In the genomic region with DNA sequence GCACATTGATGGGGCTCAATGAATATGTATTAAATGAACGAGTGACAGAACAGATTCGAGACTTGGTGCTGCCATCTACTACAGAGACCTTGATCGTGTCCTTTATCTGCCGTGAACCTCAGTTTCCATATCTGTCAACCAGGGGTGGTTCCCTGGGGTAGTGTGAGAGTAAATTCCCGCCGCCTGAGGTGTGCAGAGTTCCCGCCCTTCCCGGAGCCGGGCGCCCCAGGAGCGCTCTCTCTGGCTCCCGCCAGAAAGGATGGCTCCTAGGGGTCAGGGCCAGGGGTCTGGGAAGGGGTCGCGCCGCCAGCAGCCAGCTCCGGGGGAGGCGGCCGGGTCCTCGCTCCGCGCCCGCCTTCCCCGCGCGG, we compare ENCODE assay signal across 9 cellular contexts. TPM values are rescaled to one million over a fixed set of nuclear protein-coding genes. Genes with fewer than 3 reads are reported as not detected.
DNase-seq lines count a peak whose midpoint lies in the region; ATAC-seq, FAIRE-seq and TF ChIP-seq lines count a peak whose summit lies in the region.
"Had no signal": no experiment of that assay in that cellular context is flagged by ENCODE, and none has a peak within 500 bp of the region (broad histone marks: within the 10 kb centered on the region; RNA-seq: fewer than 3 reads in every experiment).

No MANE protein-coding gene starts in this region.

- no peak overlapping the region for H2AK5ac ChIP-seq in mesendoderm (ENCODE audit: low read length)

- no peaks in the 10 kb centered on the region for H3K36me3 ChIP-seq in bronchial epithelial cell (ENCODE audit: control insufficient read depth, insufficient read depth, low read length)
- no peaks in the 10 kb centered on the region for H3K36me3 ChIP-seq in mesendoderm (ENCODE audit: control insufficient read depth, insufficient read depth, low read length)
- no peaks in the 10 kb centered on the region for H3K36me3 ChIP-seq in aorta (ENCODE audit: control insufficient read depth in 1 of 2, insufficient read depth in 2 of 2, low read length in 1 of 2)

- H3K27me3 Mint-ChIP-seq in natural killer cell treated with Interleukin-12 subunit alpha and Interleukin-12 subunit beta and Interleukin-15 and Interleukin-18, amount 100 ng/mL, for 72 hours = peaks cover 36 to 65% of the 10 kb centered on the region in 2 donors
- peaks cover 42 to 63% of the 10 kb centered on the region in 2 donors for H3K27me3 Mint-ChIP-seq in natural killer cell (ENCODE audit: low read depth in 2 of 2)
- H3K27me3 Mint-ChIP-seq in effector memory CD8-positive, alpha-beta T cell = peaks cover 31 to 63% of the 10 kb centered on the region in 2 donors

- H3K36me3 Mint-ChIP-seq in natural killer cell treated with Interleukin-12 subunit alpha and Interleukin-12 subunit beta and Interleukin-15 and Interleukin-18, amount 100 ng/mL, for 72 hours = peaks cover 7% of the 10 kb centered on the region
- peaks cover 8% of the 10 kb centered on the region for H3K36me3 Mint-ChIP-seq in natural killer cell
- no peaks in the 10 kb centered on the region for H3K36me3 Mint-ChIP-seq in effector memory CD8-positive, alpha-beta T cell (ENCODE audit: insufficient read depth)

- no peak for FAIRE-seq in bronchial epithelial cell (lab: Jason Lieb, UNC)

- peak; percentile 32 to 33 for ATAC-seq in natural killer cell treated with Interleukin-12 subunit alpha and Interleukin-12 subunit beta and Interleukin-15 and Interleukin-18, amount 100 ng/mL, for 72 hours
- ATAC-seq in natural killer cell (no peak), aorta (ENCODE audit: low FRiP score) (peak; percentile 21), GM21381 (IDR thresholded peaks at IDR 0.05; ENCODE audit: unreplicated experiment) (no peak), HG03442 (IDR thresholded peaks at IDR 0.05; ENCODE audit: unreplicated experiment) (no peak)
- no peak for ATAC-seq in effector memory CD8-positive, alpha-beta T cell (replicated peaks)

- peak overlapping the region; percentile 42 for H3K9ac ChIP-seq in mesendoderm (ENCODE audit: low read length)

- no peak overlapping the region for H2BK5ac ChIP-seq in mesendoderm (ENCODE audit: low read length)

- no peaks in the 10 kb centered on the region for H3K79me1 ChIP-seq in mesendoderm (ENCODE audit: low read length)

- TF ChIP-seq CTCF in natural killer cell (IDR thresholded peaks at IDR 0.05) = no peak
- no peak for TF ChIP-seq CTCF in bronchial epithelial cell (IDR thresholded peaks at IDR 0.05; ENCODE audit: insufficient read depth, low read length, severe bottlenecking)

- no peak overlapping the region for H3K27ac ChIP-seq in mesendoderm (ENCODE audit: low read depth, low read length)
- peak overlapping the region in 1 of 2 donors; percentile 6 for H3K27ac ChIP-seq in aorta (ENCODE audit: low read depth in 1 of 2, low read length in 2 of 2)

- peaks cover 0 to 4% of the 10 kb centered on the region in 2 donors for H3K4me1 Mint-ChIP-seq in natural killer cell treated with Interleukin-12 subunit alpha and Interleukin-12 subunit beta and Interleukin-15 and Interleukin-18, amount 100 ng/mL, for 72 hours (ENCODE audit: low read depth in 2 of 2)
- peaks cover 0 to 5% of the 10 kb centered on the region in 2 donors for H3K4me1 Mint-ChIP-seq in natural killer cell
- no peaks in the 10 kb centered on the region for H3K4me1 Mint-ChIP-seq in effector memory CD8-positive, alpha-beta T cell (ENCODE audit: low read depth in 2 of 2)

- no peak overlapping the region for H4K5ac ChIP-seq in mesendoderm (ENCODE audit: low read length)

- no peak overlapping the region for H2BK15ac ChIP-seq in mesendoderm (replicated peaks; ENCODE audit: low read depth)

- H3K56ac ChIP-seq in mesendoderm (ENCODE audit: low read length) = peak overlapping the region; percentile 77

- H2BK120ac ChIP-seq in mesendoderm (ENCODE audit: low read depth, low read length) = peak overlapping the region; percentile 24

- peaks cover 11% of the 10 kb centered on the region for H3K4me1 ChIP-seq in mesendoderm (ENCODE audit: control insufficient read depth, low read depth, low read length)
- no peaks in the 10 kb centered on the region for H3K4me1 ChIP-seq in aorta (ENCODE audit: control insufficient read depth in 1 of 2, insufficient read depth in 2 of 2, low read length in 2 of 2)

- no peaks in the 10 kb centered on the region for H3K27me3 ChIP-seq in bronchial epithelial cell (ENCODE audit: control insufficient read depth, insufficient read depth, low read length)
- peaks cover 12% of the 10 kb centered on the region for H3K27me3 ChIP-seq in mesendoderm (ENCODE audit: insufficient read depth, low read length, poor library complexity)
- no peaks in the 10 kb centered on the region for H3K27me3 ChIP-seq in aorta (ENCODE audit: control insufficient read depth in 1 of 2, insufficient read depth in 2 of 2, low read length in 1 of 2)

- intact Hi-C loops in natural killer cell (cut with micrococcal nuclease) (no loop called here), aorta (cut with DNase I) (loop anchor here (5.0 to 10.0 kb wide), 3 partner anchors 61 to 231 kb away; no protein-coding TSS in a partner anchor)

- H3K18ac ChIP-seq in mesendoderm (ENCODE audit: low read length) = peak overlapping the region; percentile 64

- peak overlapping the region; percentile 20 for H3K4ac ChIP-seq in mesendoderm (ENCODE audit: low read depth, low read length)

- no peaks in the 10 kb centered on the region for H3K9me3 ChIP-seq in aorta (ENCODE audit: control insufficient read depth, low read length)

- WGBS in mesendoderm (ENCODE audit: extremely low coverage, insufficient coverage, low lambda C conversion rate) = no CpG with 5 or more reads among the region's 25 CpGs
- 4 to 5% methylated on average over 19 to 25 of the region's 25 CpGs for WGBS in aorta, 2 donors

- H4K8ac ChIP-seq in mesendoderm (ENCODE audit: low read depth, low read length) = no peak overlapping the region

- no peak for DNase-seq in natural killer cell treated with Interleukin-12 subunit alpha and Interleukin-12 subunit beta and Interleukin-15 and Interleukin-18, amount 100 ng/mL, for 72 hours (ENCODE audit: low spot score)
- DNase-seq in natural killer cell = no peak
- DNase-seq in bronchial epithelial cell (ENCODE audit: low read depth) = no peak
- DNase-seq in mesendoderm = no peak
- no peak for DNase-seq in aorta
- DNase-seq in effector memory CD8-positive, alpha-beta T cell = no peak

- peak overlapping the region; percentile 69 for H3K4me2 ChIP-seq in mesendoderm (ENCODE audit: low read length)

- H3K23ac ChIP-seq in mesendoderm (ENCODE audit: low read length) = no peak overlapping the region

- H3K79me2 ChIP-seq in mesendoderm (ENCODE audit: control insufficient read depth, insufficient read depth, low read length) = no peaks in the 10 kb centered on the region

- no peak overlapping the region for H3K27ac Mint-ChIP-seq in natural killer cell treated with Interleukin-12 subunit alpha and Interleukin-12 subunit beta and Interleukin-15 and Interleukin-18, amount 100 ng/mL, for 72 hours
- no peak overlapping the region for H3K27ac Mint-ChIP-seq in natural killer cell
- no peak overlapping the region for H3K27ac Mint-ChIP-seq in effector memory CD8-positive, alpha-beta T cell
- H3K27ac Mint-ChIP-seq: activated naive CD4-positive, alpha-beta T cell treated with anti-CD3 and anti-CD28 coated beads, Interleukin-2, amount 50 U/mL, for 72 hours had no signal

- H3K4me3 ChIP-seq in bronchial epithelial cell (ENCODE audit: low read depth, low read length) (peak overlapping the region; percentile 47), mesendoderm (ENCODE audit: low read length) (no peak overlapping the region), aorta (ENCODE audit: low read length in 2 of 2) (peak overlapping the region; percentile 28 to 59)

- no peaks in the 10 kb centered on the region for H3K9me3 Mint-ChIP-seq in natural killer cell treated with Interleukin-12 subunit alpha and Interleukin-12 subunit beta and Interleukin-15 and Interleukin-18, amount 100 ng/mL, for 72 hours
- peaks cover 0 to 2% of the 10 kb centered on the region in 2 donors for H3K9me3 Mint-ChIP-seq in natural killer cell
- no peaks in the 10 kb centered on the region for H3K9me3 Mint-ChIP-seq in effector memory CD8-positive, alpha-beta T cell
- H3K9me3 Mint-ChIP-seq: activated naive CD4-positive, alpha-beta T cell treated with anti-CD3 and anti-CD28 coated beads, Interleukin-2, amount 50 U/mL, for 72 hours had no signal

- H3K4me3 Mint-ChIP-seq in natural killer cell treated with Interleukin-12 subunit alpha and Interleukin-12 subunit beta and Interleukin-15 and Interleukin-18, amount 100 ng/mL, for 72 hours = no peak overlapping the region
- no peak overlapping the region for H3K4me3 Mint-ChIP-seq in natural killer cell
- no peak overlapping the region for H3K4me3 Mint-ChIP-seq in effector memory CD8-positive, alpha-beta T cell

RNA-seq across cellular contexts. Expression of a gene that starts 0.3 kb away (rescaled TPM):
- total RNA-seq in natural killer cell treated with Interleukin-12 subunit alpha and Interleukin-12 subunit beta and Interleukin-15 and Interleukin-18, amount 100 ng/mL, for 72 hours = under 1 TPM in 1 of 2 donors, not detected in 1; 0.06 TPM
- total RNA-seq in natural killer cell (not detected), bronchial epithelial cell (0.26 and 1.0 TPM in 2 replicates), aorta (10 to 100 TPM; 14.7 to 16.6 TPM)
- polyA plus RNA-seq in mesendoderm (2013, experiment 1 of 2) = 0.27 TPM
- polyA plus RNA-seq in mesendoderm (2013, experiment 2 of 2) = 0.24 TPM
- polyA plus RNA-seq in aorta = 1 to 10 TPM; 1.5 to 6.7 TPM

Comparison
In these comparisons a context has a peak if more than half of its experiments do, and no peak if none do; other contexts are left out.
1. ATAC-seq: peak in natural killer cell treated with Interleukin-12 subunit alpha and Interleukin-12 subunit beta and Interleukin-15 and Interleukin-18, amount 100 ng/mL, for 72 hours (2 of 2) and aorta (single experiment); none in natural killer cell (0 of 3), effector memory CD8-positive, alpha-beta T cell (single experiment), GM21381 (single experiment) and HG03442 (single experiment).